23 cellular contexts compared by ENCODE assay signal in genomic region chr15:35281515-35281914, GRCh38.
DNase-seq lines count a peak whose midpoint lies in the region; ATAC-seq, FAIRE-seq and TF ChIP-seq lines count a peak whose summit lies in the region.
"Had no signal": no experiment of that assay in that cellular context is flagged by ENCODE, and none has a peak within 500 bp of the region (broad histone marks: within the 10 kb centered on the region; RNA-seq: fewer than 3 reads in every experiment).

No MANE protein-coding gene starts in this region.

- no TSS peak for BruUV-seq in PC-3 (replicated peaks; lab: Mats Ljungman, UMichigan)

- TF ChIP-seq POLR2A in gastroesophageal sphincter (IDR thresholded peaks at IDR 0.05): no peak

- FAIRE-seq in urothelium cell line (lab: Jason Lieb, UNC): no peak
- FAIRE-seq: GM12891, K562 had no signal

- H3K4me1 ChIP-seq in PC-3 (ENCODE audit: insufficient read depth, low read length) (peaks cover 15% of the 10 kb centered on the region), gastroesophageal sphincter (no peaks in the 10 kb centered on the region)
- H3K4me1 ChIP-seq: BLaER1, HAP-1, parathyroid adenoma, tibial artery had no signal

- no peaks in the 10 kb centered on the region for H3K9me2 ChIP-seq in PC-3 (replicated peaks; ENCODE audit: low read length)

- CTCF ChIA-PET in PC-3 (lab: Charles Lee): no interaction called here

- TF ChIP-seq CTCF in PC-3 (conservative IDR thresholded peaks at IDR 0.05; ENCODE audit: low read depth, low read length): no peak
- TF ChIP-seq CTCF in fibroblast of mammary gland (conservative IDR thresholded peaks at IDR 0.05; ENCODE audit: control insufficient read depth, insufficient read depth, low read depth, low read length): no peak
- TF ChIP-seq CTCF in gastroesophageal sphincter (IDR thresholded peaks at IDR 0.05): no peak

- H2AFZ ChIP-seq in PC-3 (ENCODE audit: low read length): no peak overlapping the region
- H2AFZ ChIP-seq: parathyroid adenoma had no signal

- 75% methylated on average over 1 of the region's 1 CpG for WGBS in gastroesophageal sphincter (ENCODE audit: low coverage in 1 of 2), 2 donors

- intact Hi-C loops in PC-3 (cut with micrococcal nuclease): loop anchor here (2.0 to 10.0 kb wide), 3 partner anchors 203 to 1853 kb away; no protein-coding TSS in a partner anchor

- H3K9me3 ChIP-seq in PC-3 (ENCODE audit: low read length) (no peaks in the 10 kb centered on the region), gastroesophageal sphincter (peaks cover 0 to 21% (median 0%) of the 10 kb centered on the region in 3 donors)
- H3K9me3 ChIP-seq: HAP-1 had no signal

- DNase-seq in GM04504 (ENCODE audit: low read depth) (peak; percentile 42), PC-3 (peak; percentile 87), fibroblast of mammary gland (ENCODE audit: low read depth) (peak; percentile 66), urothelium cell line (ENCODE audit: low spot score) (peak; percentile 20)
- DNase-seq: activated CD4-positive, alpha-beta T cell treated with anti-CD3 and anti-CD28 coated beads for 48 hours; activated effector memory CD4-positive, alpha-beta T cell treated with Interleukin-2 at 50 U/mL for 16 hours; effector memory CD8-positive, alpha-beta T cell; GDM1; natural killer cell; NCI-H510A treated with DMSO at 0.1 percent for 48 hours; T-helper 1 cell; tibial artery had no signal

- H3K4me3 ChIP-seq in PC-3 (ENCODE audit: low read length): no peak overlapping the region
- no peak overlapping the region for H3K4me3 ChIP-seq in fibroblast of mammary gland (ENCODE audit: control insufficient read depth, low read depth, low read length)
- H3K4me3 ChIP-seq in gastroesophageal sphincter: no peak overlapping the region
- H3K4me3 ChIP-seq: BLaER1, HAP-1, K562, tibial artery had no signal

- no peaks in the 10 kb centered on the region for H3K79me2 ChIP-seq in PC-3 (ENCODE audit: low read length)
- H3K79me2 ChIP-seq: parathyroid adenoma had no signal

- no peaks in the 10 kb centered on the region for H3K27me3 ChIP-seq in PC-3 (ENCODE audit: low read length)
- no peaks in the 10 kb centered on the region for H3K27me3 ChIP-seq in gastroesophageal sphincter
- H3K27me3 ChIP-seq: BLaER1, tibial artery had no signal

- no peak overlapping the region for H3K9ac ChIP-seq in PC-3 (ENCODE audit: low read length)
- H3K9ac ChIP-seq: BLaER1, parathyroid adenoma had no signal

- no peaks in the 10 kb centered on the region for H3F3A ChIP-seq in PC-3 (ENCODE audit: low read length, unreplicated experiment)

- H3K27ac ChIP-seq in PC-3 (ENCODE audit: low read length) (peak overlapping the region; percentile 21; the same call in 1 of the 2 replicates), gastroesophageal sphincter (no peak overlapping the region)
- H3K27ac ChIP-seq: BLaER1, parathyroid adenoma, tibial artery had no signal

- no peaks in the 10 kb centered on the region for H4K20me1 ChIP-seq in PC-3 (ENCODE audit: low read length)
- H4K20me1 ChIP-seq: BLaER1 had no signal

- peak overlapping the region; percentile 9; the same call in 1 of the 2 replicates for H3K4me2 ChIP-seq in PC-3 (ENCODE audit: low read length)
- H3K4me2 ChIP-seq: BLaER1 had no signal

- no peak for TF ChIP-seq EP300 in gastroesophageal sphincter (IDR thresholded peaks at IDR 0.05)

- POLR2A ChIA-PET in PC-3 (lab: Charles Lee; ENCODE audit: unreplicated experiment): interaction anchor here (0.6 to 0.7 kb wide), 2 partner anchors 225 to 474 kb away, joined by 3 to 7 read pairs; no protein-coding TSS in a partner anchor

- ATAC-seq in PC-3 (peak; percentile 99), GM18520 (IDR thresholded peaks at IDR 0.05; ENCODE audit: unreplicated experiment) (no peak), HG02798 (IDR thresholded peaks at IDR 0.05; ENCODE audit: poor library complexity, unreplicated experiment) (no peak), gastroesophageal sphincter (no peak)
- ATAC-seq: effector memory CD8-positive, alpha-beta T cell; K562; natural killer cell; Right ventricle myocardium inferior; sciatic nerve; stimulated activated effector memory CD8-positive, alpha-beta T cell treated with anti-CD3 and anti-CD28 coated beads, Interleukin-12 subunit alpha, Interleukin-12 subunit beta, amount 100 ng/mL, for 72 hours had no signal

- peaks cover 4% of the 10 kb centered on the region; the same call in 1 of the 2 replicates for H3K36me3 ChIP-seq in PC-3 (ENCODE audit: low read depth, low read length)
- H3K36me3 ChIP-seq in gastroesophageal sphincter: no peaks in the 10 kb centered on the region
- H3K36me3 ChIP-seq: HAP-1, tibial artery had no signal

Comparison
In these comparisons a context has a peak if more than half of its experiments do, and no peak if none do; other contexts are left out.
1. DNase-seq: peak in every context shown above with its lines; median percentile 87 in PC-3; 66 in fibroblast of mammary gland; 42 in GM04504; 20 in urothelium cell line.